ENCODE assay signal across 22 cellular contexts in genomic region chr9:20838218-20838617, GRCh38.
DNase-seq lines count a peak whose midpoint lies in the region; ATAC-seq and TF ChIP-seq lines count a peak whose summit lies in the region.
"Had no signal": no experiment of that assay in that cellular context is flagged by ENCODE, and none has a peak within 500 bp of the region (broad histone marks: within the 10 kb centered on the region; RNA-seq: fewer than 3 reads in every experiment).

No MANE protein-coding gene starts in this region.

- no peak overlapping the region for H3K4me3 Mint-ChIP-seq in H9
- H3K4me3 Mint-ChIP-seq: activated CD8-positive, alpha-beta memory T cell treated with anti-CD3 and anti-CD28 coated beads, Interleukin-2, amount 10 ng/mL, durations not matched to agents 7 days and 5 days; activated naive CD8-positive, alpha-beta T cell; brain; CD8-positive, alpha-beta T cell; naive thymus-derived CD8-positive, alpha-beta T cell had no signal

- no peak overlapping the region for H2BK120ac ChIP-seq in H9 (ENCODE audit: low read depth, low read length, poor library complexity, severe bottlenecking)

- no peaks in the 10 kb centered on the region for H3K27me3 ChIP-seq in foreskin keratinocyte
- no peaks in the 10 kb centered on the region for H3K27me3 ChIP-seq in right atrium auricular region
- no peaks in the 10 kb centered on the region for H3K27me3 ChIP-seq in H9 (ENCODE audit: insufficient read depth, low read length)

- H3K79me1 ChIP-seq in H9 (ENCODE audit: insufficient read depth, low read depth, low read length, poor library complexity, severe bottlenecking): no peaks in the 10 kb centered on the region

- H3K27ac ChIP-seq in foreskin keratinocyte (no peak overlapping the region), right atrium auricular region (no peak overlapping the region), H9 (ENCODE audit: insufficient read length, low read depth, low read length) (no peak overlapping the region)

- H2BK12ac ChIP-seq in H9 (ENCODE audit: insufficient read length, low read depth, low read length): no peak overlapping the region

- no peaks in the 10 kb centered on the region for H3K36me3 ChIP-seq in right atrium auricular region

- no peak overlapping the region for H2AFZ ChIP-seq in H9 (ENCODE audit: low read length)

- no peak overlapping the region for H4K91ac ChIP-seq in H9 (ENCODE audit: insufficient read length, low read depth, low read length)

- H4K20me1 ChIP-seq in H9 (ENCODE audit: control insufficient read depth, insufficient read depth, insufficient read length): no peaks in the 10 kb centered on the region

- H3K79me2 ChIP-seq in H9 (ENCODE audit: insufficient read depth, low read length): no peaks in the 10 kb centered on the region

- H3K23ac ChIP-seq in H9 (ENCODE audit: insufficient read length, low read depth, low read length): no peak overlapping the region

- H3K9me3 ChIP-seq in right atrium auricular region: peaks cover 0 to 6% of the 10 kb centered on the region in 2 donors
- H3K9me3 ChIP-seq in H9 (ENCODE audit: control insufficient read depth, low read depth, low read length): no peaks in the 10 kb centered on the region

- H2BK20ac ChIP-seq in H9 (ENCODE audit: low read depth, low read length, poor library complexity, severe bottlenecking): no peak overlapping the region

- H3K4me2 ChIP-seq in H9 (ENCODE audit: insufficient read depth, insufficient read length, low read length): no peak overlapping the region

- TF ChIP-seq CTCF in AG09309 (IDR thresholded peaks at IDR 0.05; ENCODE audit: control insufficient read depth, insufficient read depth, low read depth, low read length, missing control alignments): no peak
- TF ChIP-seq CTCF in cardiac fibroblast (IDR thresholded peaks at IDR 0.05; ENCODE audit: low read depth, low read length): no peak
- no peak for TF ChIP-seq CTCF in foreskin keratinocyte (conservative IDR thresholded peaks at IDR 0.05)
- TF ChIP-seq CTCF in right atrium auricular region (IDR thresholded peaks at IDR 0.05): no peak
- TF ChIP-seq CTCF in GM20000 (IDR thresholded peaks at IDR 0.05; ENCODE audit: extremely low read depth, missing control alignments): no peak
- TF ChIP-seq CTCF in H9 (conservative IDR thresholded peaks at IDR 0.05): no peak

- H3K4me1 ChIP-seq in foreskin keratinocyte (no peaks in the 10 kb centered on the region), right atrium auricular region (peaks cover 0 to 7% of the 10 kb centered on the region in 2 donors), H9 (ENCODE audit: insufficient read depth, low read length) (no peaks in the 10 kb centered on the region; the same call in 1 of the 2 replicates)

- H3K4me3 ChIP-seq in AG09309 (ENCODE audit: control insufficient read depth, low read depth, low read length) (no peak overlapping the region), cardiac fibroblast (replicated peaks in 1 of 2; ENCODE audit: low read depth in 2 of 2, low read length in 2 of 2) (no peak overlapping the region), right atrium auricular region (no peak overlapping the region)

- no peak overlapping the region for H4K5ac ChIP-seq in H9 (ENCODE audit: insufficient read length, low read depth, low read length)

- H2BK15ac ChIP-seq in H9 (ENCODE audit: low read depth, low read length): no peak overlapping the region

- peaks cover 0 to 5% (median 4%) of the 10 kb centered on the region in 3 experiments; a peak in 4 of 7 replicates for H3K36me3 Mint-ChIP-seq in H9 (ENCODE audit: insufficient read depth in 1 of 3, low read depth in 3 of 3)

- WGBS in H9 (ENCODE audit: extremely low coverage, insufficient read length, low lambda C conversion rate): no CpG with 5 or more reads among the region's 1 CpG

- no peak overlapping the region for H3K56ac ChIP-seq in H9 (ENCODE audit: insufficient read length, low read depth, low read length)

- H3K27ac Mint-ChIP-seq in H9: no peak overlapping the region
- H3K27ac Mint-ChIP-seq: activated CD8-positive, alpha-beta memory T cell treated with anti-CD3 and anti-CD28 coated beads, Interleukin-2, amount 10 ng/mL, durations not matched to agents 7 days and 5 days; activated naive CD8-positive, alpha-beta T cell; CD8-positive, alpha-beta T cell; naive thymus-derived CD8-positive, alpha-beta T cell had no signal

- no peak overlapping the region for H3K14ac ChIP-seq in H9 (ENCODE audit: insufficient read depth, low read length)

- DNase-seq in AG09309 (ENCODE audit: low read depth): peak; percentile 13
- peak; percentile 18 for DNase-seq in HCEC 1CT
- DNase-seq in cardiac fibroblast (ENCODE audit: low read depth in 2 of 2): peak; percentile 9 to 49
- peak; percentile 7 to 50 for DNase-seq in foreskin keratinocyte
- DNase-seq in right atrium auricular region (ENCODE audit: low spot score): no peak
- no peak for DNase-seq in GM20000 (ENCODE audit: low spot score)
- DNase-seq in H9: no peak
- DNase-seq: ACHN; activated CD4-positive, alpha-beta T cell treated with anti-CD3 and anti-CD28 coated beads for 4 hours; activated CD8-positive, alpha-beta memory T cell treated with anti-CD3 and anti-CD28 coated beads, Interleukin-2, amount 10 ng/mL, durations not matched to agents 7 days and 5 days; CD8-positive, alpha-beta T cell; cortex of kidney; DMS79; H7; left colon; naive thymus-derived CD8-positive, alpha-beta T cell; NCI-H1105 treated with DMSO at 0.1 percent for 48 hours; NCI-H524 had no signal

- ATAC-seq in foreskin keratinocyte: no peak
- no peak for ATAC-seq in HG03565 (IDR thresholded peaks at IDR 0.05; ENCODE audit: unreplicated experiment)
- ATAC-seq: activated CD8-positive, alpha-beta memory T cell treated with anti-CD3 and anti-CD28 coated beads, Interleukin-2, amount 10 ng/mL, durations not matched to agents 7 days and 5 days; CD8-positive, alpha-beta T cell; left colon; naive thymus-derived CD8-positive, alpha-beta T cell; sciatic nerve had no signal

- H3K27me3 Mint-ChIP-seq in H9 (ENCODE audit: low read depth): no peaks in the 10 kb centered on the region
- H3K27me3 Mint-ChIP-seq: activated CD8-positive, alpha-beta memory T cell treated with anti-CD3 and anti-CD28 coated beads, Interleukin-2, amount 10 ng/mL, durations not matched to agents 7 days and 5 days; activated naive CD8-positive, alpha-beta T cell; brain; naive thymus-derived CD8-positive, alpha-beta T cell had no signal

- H3K23me2 ChIP-seq in H9 (ENCODE audit: insufficient read length, low read depth, low read length, poor library complexity, severe bottlenecking): no peaks in the 10 kb centered on the region

- H3K4me1 Mint-ChIP-seq in H9: peaks cover 18% of the 10 kb centered on the region in 2 experiments

- no peak overlapping the region for H2BK5ac ChIP-seq in H9 (ENCODE audit: insufficient read length, low read length)

- H2AK5ac ChIP-seq in H9 (ENCODE audit: insufficient read length, low read length): no peak overlapping the region

- H4K8ac ChIP-seq in H9 (replicated peaks; ENCODE audit: insufficient read length, low read depth, low read length): no peak overlapping the region

- H3K9ac ChIP-seq in H9 (ENCODE audit: extremely low read depth, insufficient read length, low read length): no peak overlapping the region

- H3K4ac ChIP-seq in H9 (ENCODE audit: low read depth, low read length): no peak overlapping the region

- no peaks in the 10 kb centered on the region for H3K9me3 Mint-ChIP-seq in H9

- H3T11ph ChIP-seq in H9 (ENCODE audit: low read length): no peak overlapping the region

- H3K18ac ChIP-seq in H9 (ENCODE audit: insufficient read length, low read depth, low read length): no peak overlapping the region

Comparison
In these comparisons a context has a peak if more than half of its experiments do, and no peak if none do; other contexts are left out.
1. DNase-seq: peak in AG09309 (single experiment), HCEC 1CT (single experiment), cardiac fibroblast (2 of 2) and foreskin keratinocyte (2 of 2); none in right atrium auricular region (single experiment), GM20000 (single experiment) and H9 (single experiment).